In the genomic region with DNA sequence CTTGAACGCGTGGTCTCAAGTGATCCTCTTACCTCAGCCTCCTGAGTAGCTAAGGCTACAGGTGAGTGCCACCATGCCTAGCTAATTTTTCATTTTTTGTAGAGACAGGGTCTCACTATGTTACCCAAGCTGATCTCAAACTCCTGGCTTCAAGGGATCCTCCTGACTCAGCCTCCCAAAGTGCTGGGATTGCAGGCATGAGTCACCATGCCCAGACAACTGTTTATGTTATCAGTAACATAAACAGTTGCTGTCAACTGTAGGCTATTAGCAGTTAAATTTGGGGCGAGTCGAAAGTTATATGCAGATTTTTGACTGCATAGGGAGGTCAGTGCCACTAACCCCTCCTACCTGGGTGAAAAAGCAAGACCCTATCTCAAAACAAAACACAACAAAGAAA, we compare ENCODE assay signal across 24 cellular contexts. TPM values are rescaled to one million over a fixed set of nuclear protein-coding genes. Genes with fewer than 3 reads are reported as not detected.
"Had no signal": no experiment of that assay in that cellular context is flagged by ENCODE, and none has a peak within 500 bp of the region (broad histone marks: within the 10 kb centered on the region; RNA-seq: fewer than 3 reads in every experiment).

No MANE protein-coding gene starts in this region.

- H3K9ac ChIP-seq: parathyroid adenoma had no signal

- DNase-seq: activated B cell treated with CpG ODN at 0.5 μM for 24 hours; activated CD4-positive, alpha-beta T cell treated with anti-CD3 and anti-CD28 coated beads for 48 hours; activated CD8-positive, alpha-beta T cell treated with anti-CD3 and anti-CD28 coated beads, Interleukin-2, amount 10 ng/mL, durations not matched to agents 7 days and 5 days; activated naive CD4-positive, alpha-beta T cell treated with Interleukin-2 at 50 U/mL for 16 hours; activated naive CD8-positive, alpha-beta T cell treated with anti-CD3 and anti-CD28 coated beads, Interleukin-2, amount 10 ng/mL, durations not matched to agents 7 days and 5 days; activated T-cell treated with anti-CD3 and anti-CD28 coated beads, Interleukin-2, amount 50 U/mL, for 24 hours; body of pancreas; dermis blood vessel endothelial cell; effector memory CD4-positive, alpha-beta T cell; esophagus squamous epithelium; foreskin melanocyte; glutamatergic neuron; hippocampal formation; midbrain; stimulated activated CD4-positive, alpha-beta T cell treated with anti-CD3 and anti-CD28 coated beads, Interleukin-4, amount 100 ng/mL, for 4 hours; stimulated activated naive B cell treated with anti-CD40 and anti-IgM and Interleukin-4, amounts not matched to agents 10 μg/mL and 1 μg/mL and 100 μg/mL, for 72 hours had no signal

- FAIRE-seq: keratinocyte had no signal

- H3K4me1 Mint-ChIP-seq: activated naive CD8-positive, alpha-beta T cell treated with anti-CD3 and anti-CD28 coated beads, Interleukin-2, amount 10 ng/mL, durations not matched to agents 7 days and 5 days; nephron had no signal

- H3K27me3 Mint-ChIP-seq: activated B cell treated with CpG ODN at 0.5 μM for 24 hours; stimulated activated naive B cell treated with anti-CD40 and anti-IgM and Interleukin-4, amounts not matched to agents 10 μg/mL and 1 μg/mL and 100 μg/mL, for 72 hours had no signal

- ATAC-seq: activated CD8-positive, alpha-beta T cell treated with anti-CD3 and anti-CD28 coated beads, Interleukin-2, amount 10 ng/mL, durations not matched to agents 7 days and 5 days; body of pancreas; left lobe of liver; sciatic nerve; stimulated activated naive B cell treated with anti-CD40 and anti-IgM and Interleukin-4, amounts not matched to agents 10 μg/mL and 1 μg/mL and 100 μg/mL, for 72 hours had no signal

- H3K27ac ChIP-seq: body of pancreas, esophagus squamous epithelium, parathyroid adenoma had no signal

- H3K27ac Mint-ChIP-seq: activated B cell treated with CpG ODN at 0.5 μM for 24 hours; activated CD8-positive, alpha-beta T cell treated with anti-CD3 and anti-CD28 coated beads, Interleukin-2, amount 10 ng/mL, durations not matched to agents 7 days and 5 days; activated naive CD8-positive, alpha-beta T cell treated with anti-CD3 and anti-CD28 coated beads, Interleukin-2, amount 10 ng/mL, durations not matched to agents 7 days and 5 days; activated T-cell treated with anti-CD3 and anti-CD28 coated beads, Interleukin-2, amount 50 U/mL, for 24 hours; activated T-helper 2 cell treated with anti-CD3 and anti-CD28 coated beads, Interferon-gamma antibody, Interleukin-2, Interleukin-4, amounts not matched to agents 10 μg/mL and 5 μg/mL and 100 μg/mL, durations not matched to agents 14 hours and 24 hours and 36 hours; stimulated activated naive B cell treated with anti-CD40 and anti-IgM and Interleukin-4, amounts not matched to agents 10 μg/mL and 1 μg/mL and 100 μg/mL, for 72 hours had no signal

- H3K36me3 ChIP-seq: esophagus squamous epithelium had no signal

- H3K4me1 ChIP-seq: body of pancreas, esophagus squamous epithelium, parathyroid adenoma had no signal

- H3K9me3 ChIP-seq: body of pancreas, esophagus squamous epithelium had no signal

- H3K27me3 ChIP-seq: body of pancreas, esophagus squamous epithelium had no signal

- H3K36me3 Mint-ChIP-seq: activated naive CD8-positive, alpha-beta T cell treated with anti-CD3 and anti-CD28 coated beads, Interleukin-2, amount 10 ng/mL, durations not matched to agents 7 days and 5 days had no signal

- H3K4me3 Mint-ChIP-seq: activated B cell treated with CpG ODN at 0.5 μM for 24 hours; activated CD8-positive, alpha-beta T cell treated with anti-CD3 and anti-CD28 coated beads, Interleukin-2, amount 10 ng/mL, durations not matched to agents 7 days and 5 days; activated naive CD8-positive, alpha-beta T cell treated with anti-CD3 and anti-CD28 coated beads, Interleukin-2, amount 10 ng/mL, durations not matched to agents 7 days and 5 days; activated T-cell treated with anti-CD3 and anti-CD28 coated beads, Interleukin-2, amount 50 U/mL, for 24 hours; nephron; stimulated activated naive B cell treated with anti-CD40 and anti-IgM and Interleukin-4, amounts not matched to agents 10 μg/mL and 1 μg/mL and 100 μg/mL, for 72 hours had no signal

- H2AFZ ChIP-seq: parathyroid adenoma had no signal

- H3K4me2 ChIP-seq: smooth muscle cell had no signal

- H3K79me2 ChIP-seq: parathyroid adenoma had no signal

- H3K4me3 ChIP-seq: body of pancreas, esophagus squamous epithelium, lung, smooth muscle cell had no signal

- H3K9me3 Mint-ChIP-seq: activated B cell treated with CpG ODN at 0.5 μM for 24 hours; activated naive CD8-positive, alpha-beta T cell treated with anti-CD3 and anti-CD28 coated beads, Interleukin-2, amount 10 ng/mL, durations not matched to agents 7 days and 5 days; activated T-cell treated with anti-CD3 and anti-CD28 coated beads, Interleukin-2, amount 50 U/mL, for 24 hours; activated T-helper 2 cell treated with anti-CD3 and anti-CD28 coated beads, Interferon-gamma antibody, Interleukin-2, Interleukin-4, amounts not matched to agents 10 μg/mL and 5 μg/mL and 100 μg/mL, durations not matched to agents 14 hours and 24 hours and 36 hours; nephron had no signal

RNA-seq across cellular contexts. Expression of gene LRRK2, which starts 26.2 kb away (rescaled TPM):
- total RNA-seq: activated T-helper 2 cell treated with anti-CD3 and anti-CD28 coated beads, Interferon-gamma antibody, Interleukin-2, Interleukin-4, amounts not matched to agents 10 μg/mL and 5 μg/mL and 100 μg/mL, durations not matched to agents 14 hours and 24 hours and 36 hours; smooth muscle cell had no signal
- polyA plus RNA-seq: smooth muscle cell had no signal
